ENCODE assay signal across 9 cellular contexts in genomic region chr1:29123871-29124365, GRCh38. TPM values are rescaled to one million over a fixed set of nuclear protein-coding genes. Genes with fewer than 3 reads are reported as not detected.
A peak's percentile ranks its signal among the peaks of the same experiment; 100 is the strongest.
DNase-seq lines count a peak whose midpoint lies in the region; ATAC-seq, FAIRE-seq and TF ChIP-seq lines count a peak whose summit lies in the region.
"Had no signal": no experiment of that assay in that cellular context is flagged by ENCODE, and none has a peak within 500 bp of the region (broad histone marks: within the 10 kb centered on the region; RNA-seq: fewer than 3 reads in every experiment).

TSS of gene TMEM200B (minus strand) at chr1:29123903. CDS start at chr1:29121828, 2,075 bp downstream.

- H3K27ac ChIP-seq in HUES64 (ENCODE audit: low read depth, low read length) = peak within 1 kb of the TSS; percentile 90; the same call in 1 of the 2 replicates
- H3K27ac ChIP-seq in urinary bladder (ENCODE audit: low read depth) = peak within 1 kb of the TSS; percentile 91
- H3K27ac ChIP-seq: epithelial cell of prostate had no signal

- peak within 1 kb of the TSS; percentile 84 for H3K4me3 Mint-ChIP-seq in memory B cell

- no peak for FAIRE-seq in bronchial epithelial cell (lab: Jason Lieb, UNC)

- DNase-seq in ACHN (peak; percentile 32), bronchial epithelial cell (ENCODE audit: low read depth) (no peak), memory B cell (ENCODE audit: low spot score in 2 of 2) (no peak), NCI-H2081 (lab: John Stamatoyannopoulos, UW) (no peak), NCI-H446 (lab: John Stamatoyannopoulos, UW) (no peak)

- H3K27me3 Mint-ChIP-seq in memory B cell = peaks cover 10% of the 10 kb centered on the region

- H3K36me3 Mint-ChIP-seq in memory B cell = peaks cover 5% of the 10 kb centered on the region

- H3K9me3 Mint-ChIP-seq in memory B cell = no peaks in the 10 kb centered on the region

- no peak within 1 kb of the TSS for H3K27ac Mint-ChIP-seq in memory B cell

- peaks cover 15% of the 10 kb centered on the region for H3K4me1 Mint-ChIP-seq in memory B cell

- no peaks in the 10 kb centered on the region for H3K9me3 ChIP-seq in HUES64 (ENCODE audit: insufficient read depth, low read depth, low read length)

- TF ChIP-seq CTCF in bronchial epithelial cell (IDR thresholded peaks at IDR 0.05; ENCODE audit: insufficient read depth, low read length, severe bottlenecking) = no peak

- H3K4me3 ChIP-seq in HUES64 (ENCODE audit: low read length) = peak within 1 kb of the TSS; percentile 54
- H3K4me3 ChIP-seq in bronchial epithelial cell (ENCODE audit: low read depth, low read length) = peak within 1 kb of the TSS; percentile 43
- H3K4me3 ChIP-seq in urinary bladder (ENCODE audit: low read depth, low read length) = peak within 1 kb of the TSS; percentile 52

- in situ Hi-C loops in ACHN (cut with HindIII; ENCODE audit: low pct_ligation_motif_present, low pct_unique_long_range_greater_than_20kb, low sequenced_read_pairs) = no loop called here

- H3K4me1 ChIP-seq in HUES64 (ENCODE audit: insufficient read depth, low read length) (peaks cover 10% of the 10 kb centered on the region; the same call in 1 of the 2 replicates), urinary bladder (ENCODE audit: insufficient read depth) (peaks cover 3% of the 10 kb centered on the region)

- H3K9ac ChIP-seq in HUES64 (ENCODE audit: low read depth, low read length) = peak within 1 kb of the TSS; percentile 70

- under 1% methylated on average over 50 of the region's 50 CpGs for WGBS in HUES64
- WGBS in urinary bladder = under 1% methylated on average over 50 of the region's 50 CpGs

- H3K36me3 ChIP-seq in HUES64 (ENCODE audit: insufficient read depth, low read length) (no peaks in the 10 kb centered on the region; the same call in 1 of the 2 replicates), bronchial epithelial cell (ENCODE audit: control insufficient read depth, insufficient read depth, low read length) (no peaks in the 10 kb centered on the region), urinary bladder (ENCODE audit: insufficient read depth) (no peaks in the 10 kb centered on the region)

- no peak for ATAC-seq in memory B cell (ENCODE audit: low read depth)
- no peak for ATAC-seq in HG02678 (IDR thresholded peaks at IDR 0.05; ENCODE audit: unreplicated experiment)

- H3K27me3 ChIP-seq in HUES64 (ENCODE audit: insufficient read depth, low read length) (peaks cover 52% of the 10 kb centered on the region), bronchial epithelial cell (ENCODE audit: control insufficient read depth, insufficient read depth, low read length) (peaks cover 17% of the 10 kb centered on the region)

RNA-seq across cellular contexts. Expression of gene TMEM200B, which starts in this region (rescaled TPM):
- 3.9 TPM for polyA plus RNA-seq in HUES64 (2013, experiment 1 of 2)
- polyA plus RNA-seq in HUES64 (2013, experiment 2 of 2) = 5.0 TPM
- total RNA-seq in bronchial epithelial cell = 0.77 and 1.1 TPM in 2 replicates
- 20.4 TPM for total RNA-seq in urinary bladder
- 40.7 TPM for polyA plus RNA-seq in urinary bladder

Comparison
In these comparisons a context has a peak if more than half of its experiments do, and no peak if none do; other contexts are left out.
1. RNA of gene TMEM200B (total RNA-seq): 20.4 TPM in urinary bladder (single experiment); 0.77 to 1.1 TPM in bronchial epithelial cell; every median in the first group is over 10 times any median in the second.
2. Peak in every context shown above with its lines, with median percentiles within 50 percentile points of each other: H3K4me3 ChIP-seq.